ENCODE assay signal across 17 cellular contexts in genomic region chr1:69985901-69986439, GRCh38.
"Had no signal": no experiment of that assay in that cellular context is flagged by ENCODE, and none has a peak within 500 bp of the region (broad histone marks: within the 10 kb centered on the region; RNA-seq: fewer than 3 reads in every experiment).

No MANE protein-coding gene starts in this region.

- DNase-seq: effector CD4-positive, alpha-beta T cell; endodermal cell; erythroblast; heart right ventricle; hypothalamus; islet precursor cell; mammary epithelial cell; mucosa of descending colon; naive thymus-derived CD8-positive, alpha-beta T cell; psoas muscle; retina; stimulated activated naive CD4-positive, alpha-beta T cell; stomach; substantia nigra; transverse colon had no signal

- ATAC-seq: heart right ventricle; left lobe of liver; mucosa of descending colon; naive thymus-derived CD8-positive, alpha-beta T cell; psoas muscle; sciatic nerve had no signal
